Comparison of ENCODE assay signal across 9 cellular contexts in the genomic region with DNA sequence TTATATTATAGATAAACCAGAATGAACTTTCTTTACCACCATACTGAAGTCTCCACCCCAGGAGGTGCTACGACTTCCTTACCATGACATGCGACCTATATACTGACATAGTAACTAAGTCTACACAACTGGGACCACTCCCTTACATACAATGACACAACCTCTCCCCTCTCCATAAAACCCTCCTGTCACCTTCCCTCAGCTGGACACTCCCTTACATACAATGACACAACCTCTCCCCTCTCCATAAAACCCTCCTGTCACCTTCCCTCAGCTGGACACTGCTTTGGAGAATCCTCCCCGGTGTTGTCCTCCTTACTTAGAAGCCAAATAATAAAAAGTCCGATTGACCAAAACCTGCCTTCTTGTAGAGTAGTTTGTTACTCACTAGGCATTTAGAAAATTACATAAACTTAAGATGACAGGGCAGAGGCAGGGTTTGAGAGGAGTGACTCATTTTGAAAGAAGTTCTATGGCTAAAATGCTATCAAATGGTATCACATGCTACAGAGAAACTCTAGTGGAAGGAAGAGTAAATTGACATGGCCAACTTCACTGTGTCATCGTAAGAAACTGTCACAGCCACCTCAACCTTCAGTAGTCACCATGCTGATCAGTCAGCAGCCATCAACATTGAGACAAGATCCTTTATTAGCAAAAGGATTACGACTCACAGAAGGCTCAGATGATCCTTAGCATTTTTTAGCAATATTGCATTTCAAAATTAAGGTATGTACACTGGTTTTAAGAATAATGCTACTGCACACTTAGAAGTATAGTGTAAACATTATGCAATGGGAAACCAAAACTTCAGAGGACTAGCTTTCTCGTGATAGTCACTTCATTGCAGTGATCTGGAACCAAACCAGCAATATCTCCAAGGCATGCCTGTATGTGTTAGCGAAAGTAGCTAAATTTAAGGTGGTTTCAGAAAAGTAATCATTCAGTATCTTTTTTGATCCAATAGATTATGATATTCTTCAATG. TPM values are rescaled to one million over a fixed set of nuclear protein-coding genes. Genes with fewer than 3 reads are reported as not detected.
DNase-seq lines count a peak whose midpoint lies in the region; ATAC-seq, FAIRE-seq and TF ChIP-seq lines count a peak whose summit lies in the region.
"Had no signal": no experiment of that assay in that cellular context is flagged by ENCODE, and none has a peak within 500 bp of the region (broad histone marks: within the 10 kb centered on the region; RNA-seq: fewer than 3 reads in every experiment).

No MANE protein-coding gene starts in this region.

- H3K4me2 ChIP-seq in OCI-LY3 (ENCODE audit: low read length): no peak overlapping the region

- H3K27me3 ChIP-seq in OCI-LY3 (ENCODE audit: low read depth, low read length): no peaks in the 10 kb centered on the region
- no peaks in the 10 kb centered on the region for H3K27me3 ChIP-seq in foreskin keratinocyte

- no peak for TF ChIP-seq CTCF in OCI-LY3 (IDR thresholded peaks at IDR 0.05; ENCODE audit: low read depth, low read length)
- no peak for TF ChIP-seq CTCF in foreskin keratinocyte (conservative IDR thresholded peaks at IDR 0.05)
- TF ChIP-seq CTCF in GM13976 (IDR thresholded peaks at IDR 0.05; ENCODE audit: borderline replicate concordance, control extremely low read depth, extremely low read depth, insufficient read depth, missing control alignments): no peak
- TF ChIP-seq CTCF in kidney (IDR thresholded peaks at IDR 0.05; ENCODE audit: borderline replicate concordance, extremely low read depth, insufficient read depth): no peak

- peak; percentile 6 for DNase-seq in Caki2 (ENCODE audit: low read depth)
- peak; percentile 31 to 67 for DNase-seq in foreskin keratinocyte
- no peak for DNase-seq in NCI-H1417 treated with DMSO at 0.1 percent for 48 hours (lab: John Stamatoyannopoulos, UW)
- DNase-seq in GM13976 (ENCODE audit: low spot score): no peak
- DNase-seq in kidney: no peak
- DNase-seq in NCI-H2171 treated with DMSO at 0.1 percent for 48 hours (lab: John Stamatoyannopoulos, UW): no peak

- no peaks in the 10 kb centered on the region for H3K9me3 ChIP-seq in OCI-LY3 (ENCODE audit: insufficient read depth, low read length)
- no peaks in the 10 kb centered on the region for H3K9me3 ChIP-seq in kidney (ENCODE audit: control insufficient read depth in 1 of 2, low read length in 2 of 2)

- in situ Hi-C loops in Caki2 (cut with HindIII; ENCODE audit: low pct_unique_long_range_greater_than_20kb, low sequenced_read_pairs) (no loop called here), GM13976 (cut with MboI; ENCODE audit: low sequenced_read_pairs, unreplicated experiment) (no loop called here)

- peaks cover 57% of the 10 kb centered on the region for H3K79me2 ChIP-seq in OCI-LY3 (ENCODE audit: low read length)

- intact Hi-C loops in kidney (cut with DNase I): no loop called here

- H3K36me3 ChIP-seq in OCI-LY3 (replicated peaks; ENCODE audit: low read depth, low read length): peaks cover 67% of the 10 kb centered on the region
- peaks cover 11 to 13% of the 10 kb centered on the region in 2 donors for H3K36me3 ChIP-seq in kidney (ENCODE audit: control insufficient read depth in 1 of 2, insufficient read depth in 2 of 2, low read length in 2 of 2)

- ATAC-seq in GM21526 (IDR thresholded peaks at IDR 0.05; ENCODE audit: low FRiP score, unreplicated experiment): peak; percentile 81
- ATAC-seq in foreskin keratinocyte: peak; percentile 93

- H3K4me3 ChIP-seq in OCI-LY3 (ENCODE audit: low read length): no peak overlapping the region
- no peak overlapping the region for H3K4me3 ChIP-seq in kidney (ENCODE audit: low read length in 2 of 2)

- no peak overlapping the region for H2AFZ ChIP-seq in OCI-LY3 (ENCODE audit: low read depth, low read length)

- H3K27ac ChIP-seq in OCI-LY3 (ENCODE audit: low read length): 0 out of 2 replicates have a peak overlapping the region, but pooled peaks have one; percentile 28
- no peak overlapping the region for H3K27ac ChIP-seq in foreskin keratinocyte
- H3K27ac ChIP-seq in kidney (ENCODE audit: low read depth in 2 of 2, low read length in 2 of 2): no peak overlapping the region

- no peak for FAIRE-seq in kidney (lab: Jason Lieb, UNC)
- FAIRE-seq: endometrium had no signal

- peaks cover 10% of the 10 kb centered on the region; the same call in 1 of the 2 replicates for H4K20me1 ChIP-seq in OCI-LY3 (ENCODE audit: insufficient read depth, low read length)

- no peak overlapping the region for H3K9ac ChIP-seq in OCI-LY3 (ENCODE audit: low read length)
- no peak overlapping the region for H3K9ac ChIP-seq in kidney (ENCODE audit: low read length in 2 of 2)

- H3K4me1 ChIP-seq in OCI-LY3 (ENCODE audit: low read length): peaks cover 15% of the 10 kb centered on the region
- no peaks in the 10 kb centered on the region for H3K4me1 ChIP-seq in foreskin keratinocyte
- no peaks in the 10 kb centered on the region for H3K4me1 ChIP-seq in kidney (ENCODE audit: control insufficient read depth in 1 of 2, insufficient read depth in 1 of 2, low read depth in 1 of 2, low read length in 2 of 2)

RNA-seq across cellular contexts. Expression of a gene that starts 56.4 kb away (rescaled TPM):
- 10.0 and 13.0 TPM in 2 replicates for total RNA-seq in Caki2 (2014; rRNA removed; shearing (Covaris generic); ENCODE audit: low replicate concordance)
- total RNA-seq in foreskin keratinocyte: 39.5 and 46.3 TPM in 2 replicates
- polyA plus RNA-seq in foreskin keratinocyte: 6.5 and 9.4 TPM in 2 replicates
- 30.1 TPM for total RNA-seq in kidney
- 5.2 TPM for polyA plus RNA-seq in kidney (ENCODE audit: insufficient read depth, low read depth, low replicate concordance)

Comparison
In these comparisons a context has a peak if more than half of its experiments do, and no peak if none do; other contexts are left out.
1. DNase-seq: peak in Caki2 (single experiment) and foreskin keratinocyte (2 of 2); none in NCI-H1417 treated with DMSO at 0.1 percent for 48 hours (single experiment), GM13976 (single experiment), kidney (single experiment) and NCI-H2171 treated with DMSO at 0.1 percent for 48 hours (single experiment).